In the genomic region with DNA sequence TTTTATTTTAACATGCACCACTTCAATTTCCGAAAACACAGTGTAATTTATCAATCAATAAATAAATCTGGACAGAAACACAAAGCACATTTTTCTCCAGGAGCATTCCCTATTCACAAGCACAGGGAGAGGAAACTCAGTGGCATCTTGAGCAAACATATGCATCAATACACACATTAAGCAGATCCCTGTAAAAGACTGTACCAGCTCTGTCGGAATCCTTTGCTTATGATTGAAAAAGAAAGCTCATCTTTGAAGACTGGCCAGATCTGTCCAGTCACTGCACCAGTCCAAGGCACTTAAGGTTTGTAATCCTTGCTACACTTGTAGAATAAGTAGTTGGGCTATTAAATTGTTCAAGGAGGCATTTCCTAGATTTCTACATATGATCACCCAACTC, we compare ENCODE assay signal across 17 cellular contexts.
DNase-seq lines count a peak whose midpoint lies in the region; ATAC-seq and TF ChIP-seq lines count a peak whose summit lies in the region.
"Had no signal": no experiment of that assay in that cellular context is flagged by ENCODE, and none has a peak within 500 bp of the region (broad histone marks: within the 10 kb centered on the region; RNA-seq: fewer than 3 reads in every experiment).

No MANE protein-coding gene starts in this region.

- WGBS in esophagus muscularis mucosa = 65% methylated on average over 2 of the region's 2 CpGs

- H3K27ac ChIP-seq in esophagus muscularis mucosa (replicated peaks in 1 of 4) = no peak overlapping the region
- H3K27ac ChIP-seq: 22Rv1, A549 had no signal

- H3K4me1 Mint-ChIP-seq in activated T-cell treated with anti-CD3 and anti-CD28 coated beads, Interleukin-2, amount 50 U/mL, for 72 hours (ENCODE audit: low read depth) = no peaks in the 10 kb centered on the region
- H3K4me1 Mint-ChIP-seq: CD14-positive monocyte; CD4-positive, alpha-beta memory T cell had no signal

- no peak for TF ChIP-seq EP300 in esophagus muscularis mucosa (IDR thresholded peaks at IDR 0.05)

- no peaks in the 10 kb centered on the region for H3K27me3 Mint-ChIP-seq in activated T-cell treated with anti-CD3 and anti-CD28 coated beads, Interleukin-2, amount 50 U/mL, for 72 hours (ENCODE audit: low read depth)
- H3K27me3 Mint-ChIP-seq: CD4-positive, alpha-beta memory T cell had no signal

- H3K9me3 ChIP-seq in esophagus muscularis mucosa = no peaks in the 10 kb centered on the region
- H3K9me3 ChIP-seq: A549 had no signal

- no peak for DNase-seq in activated T-cell treated with anti-CD3 and anti-CD28 coated beads, Interleukin-2, amount 50 U/mL, for 72 hours
- no peak for DNase-seq in activated T-cell treated with anti-CD3 and anti-CD28 coated beads for 4 hours
- peak; percentile 46 for DNase-seq in NCI-H69 (lab: John Stamatoyannopoulos, UW)
- DNase-seq in cerebellum (ENCODE audit: low spot score) = peak; percentile 42
- DNase-seq in C1 segment of cervical spinal cord (lab: John Stamatoyannopoulos, UW) = no peak
- no peak for DNase-seq in esophagus muscularis mucosa (ENCODE audit: extremely low spot score)
- DNase-seq: AML-193; CD4-positive, alpha-beta memory T cell; DMS153; DMS79; H9; IMR-90 had no signal

- no peak overlapping the region for H3K4me3 Mint-ChIP-seq in activated T-cell treated with anti-CD3 and anti-CD28 coated beads, Interleukin-2, amount 50 U/mL, for 72 hours
- H3K4me3 Mint-ChIP-seq: CD14-positive monocyte; CD4-positive, alpha-beta memory T cell; H9 had no signal

- ATAC-seq in activated T-cell treated with anti-CD3 and anti-CD28 coated beads, Interleukin-2, amount 50 U/mL, for 72 hours (replicated peaks in 1 of 2) = no peak
- ATAC-seq in GM21526 (IDR thresholded peaks at IDR 0.05; ENCODE audit: low FRiP score, unreplicated experiment) = no peak
- ATAC-seq: A549, GM12878 had no signal

- no peaks in the 10 kb centered on the region for H3K36me3 Mint-ChIP-seq in activated T-cell treated with anti-CD3 and anti-CD28 coated beads, Interleukin-2, amount 50 U/mL, for 72 hours (ENCODE audit: insufficient read depth in 2 of 2)
- H3K36me3 Mint-ChIP-seq: CD14-positive monocyte; CD4-positive, alpha-beta memory T cell had no signal

- no peak for TF ChIP-seq CTCF in esophagus muscularis mucosa (IDR thresholded peaks at IDR 0.05)

- peaks cover 0 to 3% (median 0%) of the 10 kb centered on the region in 4 donors for H3K27me3 ChIP-seq in esophagus muscularis mucosa

- H3K9me3 Mint-ChIP-seq in activated T-cell treated with anti-CD3 and anti-CD28 coated beads, Interleukin-2, amount 50 U/mL, for 72 hours = peaks cover 0 to 3% of the 10 kb centered on the region in 2 donors
- H3K9me3 Mint-ChIP-seq: H9 had no signal

- no peak for TF ChIP-seq POLR2A in esophagus muscularis mucosa (IDR thresholded peaks at IDR 0.05; ENCODE audit: low read depth)

- no peaks in the 10 kb centered on the region for H3K4me1 ChIP-seq in esophagus muscularis mucosa
- H3K4me1 ChIP-seq: A549 had no signal

- peak overlapping the region; percentile 42 for H3K27ac Mint-ChIP-seq in activated T-cell treated with anti-CD3 and anti-CD28 coated beads, Interleukin-2, amount 50 U/mL, for 72 hours
- H3K27ac Mint-ChIP-seq: CD14-positive monocyte; CD4-positive, alpha-beta memory T cell; H9 had no signal

- no peak overlapping the region for H3K4me3 ChIP-seq in esophagus muscularis mucosa
- H3K4me3 ChIP-seq: A549, GM12878 had no signal

- no peaks in the 10 kb centered on the region for H3K36me3 ChIP-seq in esophagus muscularis mucosa

- intact Hi-C loops in esophagus muscularis mucosa (cut with DNase I) = no loop called here

Comparison
In these comparisons a context has a peak if more than half of its experiments do, and no peak if none do; other contexts are left out.
1. DNase-seq: peak in NCI-H69 (single experiment) and cerebellum (single experiment); none in activated T-cell treated with anti-CD3 and anti-CD28 coated beads, Interleukin-2, amount 50 U/mL, for 72 hours (0 of 2), activated T-cell treated with anti-CD3 and anti-CD28 coated beads for 4 hours (single experiment), C1 segment of cervical spinal cord (0 of 14) and esophagus muscularis mucosa (single experiment).